In genomic region chr11:75867778-75868374, GRCh38 we compare ENCODE assay signal across 8 cellular contexts. TPM values are rescaled to one million over a fixed set of nuclear protein-coding genes. Genes with fewer than 3 reads are reported as not detected.
DNase-seq lines count a peak whose midpoint lies in the region; ATAC-seq, FAIRE-seq and TF ChIP-seq lines count a peak whose summit lies in the region.

No MANE protein-coding gene starts in this region.

- 19% methylated on average over 6 of the region's 6 CpGs for WGBS in GM12878 (ENCODE audit: insufficient coverage, insufficient replicate concordance, low lambda C conversion rate, missing lambda C conversion rate)

- DNase-seq in DMS153 treated with DMSO at 0.1 percent for 48 hours (lab: John Stamatoyannopoulos, UW; ENCODE audit: unreplicated experiment) = peak; percentile 45
- peak; percentile 51 for DNase-seq in RKO (ENCODE audit: low spot score)
- DNase-seq in GM12878 (ENCODE audit: low read depth, low spot score) = peak; percentile 24
- peak; percentile 22 for DNase-seq in iPS DF 4.7 (ENCODE audit: extremely low read depth, low spot score)
- peak in 2 of 3 donors; percentile 14 to 69 for DNase-seq in stimulated activated CD4-positive, alpha-beta T cell treated with anti-CD3 and anti-CD28 coated beads, Interleukin-12 subunit alpha, Interleukin-12 subunit beta, amount 100 ng/mL, for 48 hours (ENCODE audit: low read depth in 2 of 3, low spot score in 1 of 3)

- CTCF ChIA-PET in GM12878 (lab: Yijun Ruan, JAX) = interaction anchor here (0.6 to 9.4 kb wide), 25 partner anchors 11 to 284 kb away, joined by 3 to 234 read pairs (median 5); partner anchors contain the start of gene UVRAG

- no peak for TF ChIP-seq POLR2A in GM12878 (IDR thresholded peaks at IDR 0.05; ENCODE audit: low read depth, low read length)

- peak; percentile 50 to 65 (median 65); a peak in 5 of 6 replicates for TF ChIP-seq CTCF in GM12878 (IDR thresholded peaks at IDR 0.05 in 2 of 3, conservative IDR thresholded peaks at IDR 0.05 in 1 of 3; ENCODE audit: control insufficient read depth in 2 of 3, extremely low read depth in 1 of 3, insufficient read depth in 1 of 3, low read depth in 3 of 3, low read length in 3 of 3)

- in situ Hi-C loops in GM12878 (cut with MboI) = loop anchor here (5.0 to 10.0 kb wide), 2 partner anchors 61 to 153 kb away; partner anchors contain the start of gene MOGAT2

- peak; percentile 84 for TF ChIP-seq RAD21 in GM12878 (IDR thresholded peaks at IDR 0.05; ENCODE audit: insufficient read depth, low read depth, low read length)

- ATAC-seq in HG02885 (IDR thresholded peaks at IDR 0.05; ENCODE audit: poor library complexity, unreplicated experiment) (peak; percentile 47), GM12878 (peak; percentile 84), HG03039 (IDR thresholded peaks at IDR 0.05; ENCODE audit: unreplicated experiment) (no peak), HG02970 (IDR thresholded peaks at IDR 0.05; ENCODE audit: low FRiP score, unreplicated experiment) (no peak)

- no peak for TF ChIP-seq EP300 in GM12878 (IDR thresholded peaks at IDR 0.05; ENCODE audit: borderline replicate concordance in 1 of 2, control insufficient read depth in 1 of 2, low read depth in 2 of 2, low read length in 2 of 2)

- no peak overlapping the region for H3K27ac ChIP-seq in GM12878 (ENCODE audit: control insufficient read depth, insufficient read depth)

- H4K20me1 ChIP-seq in GM12878 (ENCODE audit: control insufficient read depth, insufficient read depth) = no peaks in the 10 kb centered on the region; the same call in 1 of the 2 replicates

- peaks cover 15% of the 10 kb centered on the region for H3K4me1 ChIP-seq in GM12878 (ENCODE audit: control insufficient read depth, insufficient read depth, low read length)

- SMC1A ChIA-PET in GM12878 (lab: Charles Lee; ENCODE audit: uncharacterized antibody, unreplicated experiment) = interaction anchor here (0.6 to 13.5 kb wide), 23 partner anchors 11 to 285 kb away, joined by 3 to 238 read pairs (median 4); partner anchors contain the start of gene UVRAG

- H3K36me3 ChIP-seq in GM12878 (ENCODE audit: control insufficient read depth in 2 of 2, insufficient read depth in 2 of 2, low read length in 1 of 2) = peaks cover 0 to 1% of the 10 kb centered on the region in 2 experiments; a peak in 2 of 4 replicates

- H3K9ac ChIP-seq in GM12878 (ENCODE audit: control insufficient read depth, insufficient read depth, low read length) = no peak overlapping the region

- POLR2A ChIA-PET in GM12878 (lab: Charles Lee) = interaction anchor here (0.6 to 2.1 kb wide), 6 partner anchors 44 to 66 kb away, joined by 3 to 10 read pairs (median 3); partner anchors contain the start of gene UVRAG

- H3K79me2 ChIP-seq in GM12878 (ENCODE audit: control insufficient read depth, insufficient read depth, low read length) = peaks cover 53% of the 10 kb centered on the region

- H3K27me3 ChIP-seq in GM12878 (replicated peaks in 1 of 2; ENCODE audit: control insufficient read depth in 2 of 2, insufficient read depth in 2 of 2, low read length in 1 of 2) = no peaks in the 10 kb centered on the region

- H2AFZ ChIP-seq in GM12878 (ENCODE audit: control insufficient read depth, low read depth, low read length) = no peak overlapping the region

- no peaks in the 10 kb centered on the region; the same call in 2 of the 3 replicates for H3K9me3 ChIP-seq in GM12878 (replicated peaks; ENCODE audit: control insufficient read depth, insufficient read depth, low read length)

- H3K4me3 ChIP-seq in GM12878 = no peak overlapping the region

- H3K4me2 ChIP-seq in GM12878 (ENCODE audit: control insufficient read depth, insufficient read depth) = no peak overlapping the region

- intact Hi-C loops in GM12878 (cut with micrococcal nuclease; ENCODE audit: unreplicated experiment) = loop anchor here (1.0 kb wide), 1 partner anchor 65 kb away; no protein-coding TSS in a partner anchor

- RAD21 ChIA-PET in GM12878 (lab: Charles Lee; ENCODE audit: unreplicated experiment) = interaction anchor here (0.9 to 13.5 kb wide), 15 partner anchors 12 to 285 kb away, joined by 3 to 172 read pairs (median 6); partner anchors contain the start of gene UVRAG

- BruUV-seq in GM12878 (replicated peaks; lab: Mats Ljungman, UMichigan) = no TSS peak

- FAIRE-seq in GM12878 (lab: Jason Lieb, UNC) = peak; percentile 47

TF ChIP-seq in GM12878, 131 proteins besides CTCF, POLR2A, EP300 and RAD21:
- peak; percentile 88; the same call in 1 of the 2 replicates for TF ChIP-seq SMC3 (IDR thresholded peaks at IDR 0.05; ENCODE audit: borderline replicate concordance, low read length)
- TF ChIP-seq ATF7 (IDR thresholded peaks at IDR 0.05; ENCODE audit: low read depth) = no peak
- no peak for TF ChIP-seq RUNX3 (IDR thresholded peaks at IDR 0.05; ENCODE audit: low read length)

RNA-seq across cellular contexts. Expression of gene UVRAG, which starts 52.9 kb away (rescaled TPM):
- 344 and 366 TPM in 2 replicates for total RNA-seq in GM12878 (2013; cell fraction: nucleolus; rRNA removed)
- total RNA-seq in GM12878 (2014; rRNA removed) (37.0 and 39.6 TPM in 2 replicates), GM12878 (2014; rRNA removed; fragmentation: Illumina TruSeq; extraction: Trizol) (40.7 and 41.3 TPM in 2 replicates), GM12878 (2021) (42.9 and 43.4 TPM in 2 replicates)
- polyA plus RNA-seq in GM12878 (2011; ENCODE audit: low read depth) = 19.8 TPM
- polyA plus RNA-seq in GM12878 (2011; rRNA removed) (36.9 and 52.3 TPM in 2 replicates), GM12878 (2014; fragmentation: Illumina TruSeq; extraction: Trizol) (31.8 and 35.3 TPM in 2 replicates), GM12878 (2014; fragmentation: Nextera tagmentation; extraction: Ambion mirVana) (10 to 100 TPM in 1 of 2 experiments, 1 to 10 TPM in 1; 7.0 to 11.2 TPM), GM12878 (2014; rRNA removed) (24.0 and 26.7 TPM in 2 replicates), GM12878 (2016; fragmentation: Nextera tagmentation; extraction: Ambion mirVana) (10 to 100 TPM; 37.9 to 43.4 TPM)
- polyA plus RNA-seq in GM12878 (2011; cell fraction: cytosol; rRNA removed) = 20.1 and 23.2 TPM in 2 replicates
- 33.4 and 36.0 TPM in 2 replicates for polyA plus RNA-seq in GM12878 (2011; cell fraction: nucleus; rRNA removed)
- polyA plus RNA-seq in GM12878 (2012) = 24.8 and 28.3 TPM in 2 replicates
- 72.7 and 77.2 TPM in 2 replicates for polyA minus RNA-seq in GM12878 (2011; rRNA and poly(A)+ RNA removed)
- polyA minus RNA-seq in GM12878 (2011; cell fraction: cytosol; rRNA and poly(A)+ RNA removed) = 17.0 and 18.5 TPM in 2 replicates
- polyA minus RNA-seq in GM12878 (2011; cell fraction: nucleus; rRNA and poly(A)+ RNA removed) = 96.4 and 155 TPM in 2 replicates

Comparison
In these comparisons a context has a peak if more than half of its experiments do, and no peak if none do; other contexts are left out.
1. ATAC-seq: peak in HG02885 (single experiment) and GM12878 (single experiment); none in HG03039 (single experiment) and HG02970 (single experiment).
2. Peak in every context shown above with its lines, with median percentiles within 50 percentile points of each other: DNase-seq.